ENCODE assay signal across 16 cellular contexts in genomic region chr14:30779210-30779609, GRCh38.
DNase-seq lines count a peak whose midpoint lies in the region; ATAC-seq and TF ChIP-seq lines count a peak whose summit lies in the region.
"Had no signal": no experiment of that assay in that cellular context is flagged by ENCODE, and none has a peak within 500 bp of the region (broad histone marks: within the 10 kb centered on the region; RNA-seq: fewer than 3 reads in every experiment).

No MANE protein-coding gene starts in this region.

- POLR2A ChIA-PET in PC-3 (lab: Charles Lee; ENCODE audit: unreplicated experiment) = interaction anchor here (0.6 kb wide), 1 partner anchor 558 kb away, joined by 4 read pairs; no protein-coding TSS in a partner anchor

- peaks cover 17% of the 10 kb centered on the region for H3K4me1 ChIP-seq in PC-3 (ENCODE audit: insufficient read depth, low read length)
- H3K4me1 ChIP-seq: left lung, stomach had no signal

- no peaks in the 10 kb centered on the region for H3K9me3 ChIP-seq in PC-3 (ENCODE audit: low read length)
- H3K9me3 ChIP-seq: left lung, MG63, stomach had no signal

- CTCF ChIA-PET in PC-3 (lab: Charles Lee) = interaction anchor here (0.6 kb wide), 1 partner anchor 122 kb away, joined by 4 read pairs; no protein-coding TSS in a partner anchor

- no TSS peak for BruUV-seq in PC-3 (replicated peaks; lab: Mats Ljungman, UMichigan)

- no peak overlapping the region for H3K9ac ChIP-seq in PC-3 (ENCODE audit: low read length)

- peaks cover 26% of the 10 kb centered on the region for H3K27me3 ChIP-seq in PC-3 (ENCODE audit: low read length)
- H3K27me3 ChIP-seq: left lung, MG63 had no signal

- DNase-seq in GM12865 (ENCODE audit: low read depth) (peak; percentile 40), H4 (ENCODE audit: low spot score) (peak; percentile 37), PC-3 (peak; percentile 89), fibroblast of peridontal ligament (ENCODE audit: extremely low read depth) (peak; percentile 8), COR-L47 (lab: John Stamatoyannopoulos, UW) (no peak), 8988T (no peak), putamen (ENCODE audit: low spot score) (no peak)
- DNase-seq: activated naive CD4-positive, alpha-beta T cell treated with Interleukin-2 at 50 U/mL for 16 hours; central memory CD4-positive, alpha-beta T cell; hypothalamus; left lung; MG63; stomach had no signal

- no peaks in the 10 kb centered on the region for H3K36me3 ChIP-seq in PC-3 (ENCODE audit: low read depth, low read length)
- H3K36me3 ChIP-seq: left lung, MG63, stomach had no signal

- intact Hi-C loops in PC-3 (cut with micrococcal nuclease) = no loop called here

- TF ChIP-seq CTCF in GM12865 (IDR thresholded peaks at IDR 0.05; ENCODE audit: insufficient read depth, low read depth, low read length, missing control alignments) = no peak
- no peak for TF ChIP-seq CTCF in PC-3 (conservative IDR thresholded peaks at IDR 0.05; ENCODE audit: low read depth, low read length)

- ATAC-seq in PC-3 = peak; percentile 97
- ATAC-seq in GM21423 (IDR thresholded peaks at IDR 0.05; ENCODE audit: unreplicated experiment) = no peak
- ATAC-seq: left lung had no signal

- H3K27ac ChIP-seq in PC-3 (ENCODE audit: low read length) = peak overlapping the region; percentile 8; the same call in 1 of the 2 replicates
- H3K27ac ChIP-seq: HL-60, left lung, SK-N-MC, stomach had no signal

- H4K20me1 ChIP-seq in PC-3 (ENCODE audit: low read length) = no peaks in the 10 kb centered on the region

- no peaks in the 10 kb centered on the region for H3K79me2 ChIP-seq in PC-3 (ENCODE audit: low read length)

- H2AFZ ChIP-seq in PC-3 (ENCODE audit: low read length) = no peak overlapping the region

- H3F3A ChIP-seq in PC-3 (ENCODE audit: low read length, unreplicated experiment) = no peaks in the 10 kb centered on the region

- H3K4me2 ChIP-seq in PC-3 (ENCODE audit: low read length) = peak overlapping the region; percentile 17

- no peaks in the 10 kb centered on the region for H3K9me2 ChIP-seq in PC-3 (replicated peaks; ENCODE audit: low read length)

- H3K4me3 ChIP-seq in GM12865 (ENCODE audit: low read depth, low read length) = no peak overlapping the region
- no peak overlapping the region for H3K4me3 ChIP-seq in PC-3 (ENCODE audit: low read length)
- H3K4me3 ChIP-seq: left lung, MG63, SK-N-MC, stomach had no signal

Comparison
In these comparisons a context has a peak if more than half of its experiments do, and no peak if none do; other contexts are left out.
1. DNase-seq: peak in GM12865 (single experiment), H4 (single experiment), PC-3 (single experiment) and fibroblast of peridontal ligament (single experiment); none in COR-L47 (single experiment), 8988T (single experiment) and putamen (single experiment).